Comparison of ENCODE assay signal across 1 cellular context in genomic region chr2:17545680-17546613, GRCh38.
TF ChIP-seq lines count a peak whose summit lies in the region.

No MANE protein-coding gene starts in this region.

TF ChIP-seq in HepG2, 621 proteins besides CTCF, POLR2A, EP300 and RAD21 (continued from another document and continues in another):
- TF ChIP-seq, protein P1, sequence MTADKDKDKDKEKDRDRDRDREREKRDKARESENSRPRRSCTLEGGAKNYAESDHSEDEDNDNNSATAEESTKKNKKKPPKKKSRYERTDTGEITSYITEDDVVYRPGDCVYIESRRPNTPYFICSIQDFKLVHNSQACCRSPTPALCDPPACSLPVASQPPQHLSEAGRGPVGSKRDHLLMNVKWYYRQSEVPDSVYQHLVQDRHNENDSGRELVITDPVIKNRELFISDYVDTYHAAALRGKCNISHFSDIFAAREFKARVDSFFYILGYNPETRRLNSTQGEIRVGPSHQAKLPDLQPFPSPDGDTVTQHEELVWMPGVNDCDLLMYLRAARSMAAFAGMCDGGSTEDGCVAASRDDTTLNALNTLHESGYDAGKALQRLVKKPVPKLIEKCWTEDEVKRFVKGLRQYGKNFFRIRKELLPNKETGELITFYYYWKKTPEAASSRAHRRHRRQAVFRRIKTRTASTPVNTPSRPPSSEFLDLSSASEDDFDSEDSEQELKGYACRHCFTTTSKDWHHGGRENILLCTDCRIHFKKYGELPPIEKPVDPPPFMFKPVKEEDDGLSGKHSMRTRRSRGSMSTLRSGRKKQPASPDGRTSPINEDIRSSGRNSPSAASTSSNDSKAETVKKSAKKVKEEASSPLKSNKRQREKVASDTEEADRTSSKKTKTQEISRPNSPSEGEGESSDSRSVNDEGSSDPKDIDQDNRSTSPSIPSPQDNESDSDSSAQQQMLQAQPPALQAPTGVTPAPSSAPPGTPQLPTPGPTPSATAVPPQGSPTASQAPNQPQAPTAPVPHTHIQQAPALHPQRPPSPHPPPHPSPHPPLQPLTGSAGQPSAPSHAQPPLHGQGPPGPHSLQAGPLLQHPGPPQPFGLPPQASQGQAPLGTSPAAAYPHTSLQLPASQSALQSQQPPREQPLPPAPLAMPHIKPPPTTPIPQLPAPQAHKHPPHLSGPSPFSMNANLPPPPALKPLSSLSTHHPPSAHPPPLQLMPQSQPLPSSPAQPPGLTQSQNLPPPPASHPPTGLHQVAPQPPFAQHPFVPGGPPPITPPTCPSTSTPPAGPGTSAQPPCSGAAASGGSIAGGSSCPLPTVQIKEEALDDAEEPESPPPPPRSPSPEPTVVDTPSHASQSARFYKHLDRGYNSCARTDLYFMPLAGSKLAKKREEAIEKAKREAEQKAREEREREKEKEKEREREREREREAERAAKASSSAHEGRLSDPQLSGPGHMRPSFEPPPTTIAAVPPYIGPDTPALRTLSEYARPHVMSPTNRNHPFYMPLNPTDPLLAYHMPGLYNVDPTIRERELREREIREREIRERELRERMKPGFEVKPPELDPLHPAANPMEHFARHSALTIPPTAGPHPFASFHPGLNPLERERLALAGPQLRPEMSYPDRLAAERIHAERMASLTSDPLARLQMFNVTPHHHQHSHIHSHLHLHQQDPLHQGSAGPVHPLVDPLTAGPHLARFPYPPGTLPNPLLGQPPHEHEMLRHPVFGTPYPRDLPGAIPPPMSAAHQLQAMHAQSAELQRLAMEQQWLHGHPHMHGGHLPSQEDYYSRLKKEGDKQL (CRISPR knock-in tag; IDR thresholded peaks at IDR 0.05; ENCODE audit: low read depth), result no peak
- TF ChIP-seq KDM5A (IDR thresholded peaks at IDR 0.05; ENCODE audit: borderline replicate concordance, low read length) (peak; percentile 62; the same call in 1 of the 2 replicates), PAF1 (CRISPR knock-in tag; IDR thresholded peaks at IDR 0.05) (no peak), PBX2 (CRISPR knock-in tag; IDR thresholded peaks at IDR 0.05) (no peak), ZSCAN20 (CRISPR knock-in tag; IDR thresholded peaks at IDR 0.05; ENCODE audit: borderline replicate concordance) (no peak), NRL (CRISPR knock-in tag; IDR thresholded peaks at IDR 0.05; ENCODE audit: borderline replicate concordance) (no peak), MIER2 (CRISPR knock-in tag; IDR thresholded peaks at IDR 0.05) (no peak), HBP1 (CRISPR knock-in tag; IDR thresholded peaks at IDR 0.05; ENCODE audit: low read depth) (no peak), ZNF383 (CRISPR knock-in tag; IDR thresholded peaks at IDR 0.05; ENCODE audit: borderline replicate concordance) (no peak), PHF20 (CRISPR knock-in tag; IDR thresholded peaks at IDR 0.05) (no peak), ZNF891 (CRISPR knock-in tag; IDR thresholded peaks at IDR 0.05) (no peak), CENPT (CRISPR knock-in tag; IDR thresholded peaks at IDR 0.05; ENCODE audit: low read depth) (no peak), ZFP36L1 (CRISPR knock-in tag; IDR thresholded peaks at IDR 0.05) (no peak), ZNF775 (CRISPR knock-in tag; IDR thresholded peaks at IDR 0.05; ENCODE audit: borderline replicate concordance) (no peak), ZMAT5 (CRISPR knock-in tag; IDR thresholded peaks at IDR 0.05; ENCODE audit: borderline replicate concordance, low read depth) (no peak), CHCHD3 (CRISPR knock-in tag; IDR thresholded peaks at IDR 0.05) (no peak), ZNF564 (CRISPR knock-in tag; IDR thresholded peaks at IDR 0.05) (no peak), NR2F6 (IDR thresholded peaks at IDR 0.05) (peak; percentile 57; the same call in 1 of the 2 replicates), NR2F6 (CRISPR knock-in tag; IDR thresholded peaks at IDR 0.05) (no peak), MLXIP (CRISPR knock-in tag; IDR thresholded peaks at IDR 0.05; ENCODE audit: borderline replicate concordance) (no peak), NR0B2 (CRISPR knock-in tag; IDR thresholded peaks at IDR 0.05) (no peak), BRCA1 (CRISPR knock-in tag; IDR thresholded peaks at IDR 0.05) (no peak), RARG (CRISPR knock-in tag; IDR thresholded peaks at IDR 0.05; ENCODE audit: low read depth) (no peak), SP140L (CRISPR knock-in tag; IDR thresholded peaks at IDR 0.05; ENCODE audit: borderline replicate concordance) (no peak), JARID2 (CRISPR knock-in tag; IDR thresholded peaks at IDR 0.05; ENCODE audit: insufficient replicate concordance) (no peak), HDAC6 (IDR thresholded peaks at IDR 0.05; ENCODE audit: low read depth, low read length) (0 out of 2 replicates have a peak, but pooled peaks have one; percentile 43), ELF4 (CRISPR knock-in tag; IDR thresholded peaks at IDR 0.05; ENCODE audit: borderline replicate concordance) (no peak), RXRA (CRISPR knock-in tag; IDR thresholded peaks at IDR 0.05) (no peak), ERF (CRISPR knock-in tag; IDR thresholded peaks at IDR 0.05) (no peak), ZSCAN9 (CRISPR knock-in tag; IDR thresholded peaks at IDR 0.05; ENCODE audit: borderline replicate concordance) (no peak), ZNF562 (CRISPR knock-in tag; IDR thresholded peaks at IDR 0.05; ENCODE audit: borderline replicate concordance) (no peak), ZNF777 (CRISPR knock-in tag; IDR thresholded peaks at IDR 0.05) (no peak), GMEB1 (CRISPR knock-in tag; IDR thresholded peaks at IDR 0.05; ENCODE audit: borderline replicate concordance) (no peak), NFAT5 (CRISPR knock-in tag; IDR thresholded peaks at IDR 0.05) (no peak), ZNF691 (CRISPR knock-in tag; IDR thresholded peaks at IDR 0.05; ENCODE audit: borderline replicate concordance, low read depth) (no peak), SKI (IDR thresholded peaks at IDR 0.05; ENCODE audit: partially characterized antibody) (no peak), ZFP37 (CRISPR knock-in tag; IDR thresholded peaks at IDR 0.05; ENCODE audit: borderline replicate concordance) (no peak), ZNF296 (CRISPR knock-in tag; conservative IDR thresholded peaks at IDR 0.05) (no peak), ZNF543 (CRISPR knock-in tag; IDR thresholded peaks at IDR 0.05) (no peak), NFE2L1 (CRISPR knock-in tag; IDR thresholded peaks at IDR 0.05; ENCODE audit: borderline replicate concordance) (no peak), RCOR2 (CRISPR knock-in tag; IDR thresholded peaks at IDR 0.05) (no peak), POLR2AphosphoS5 (IDR thresholded peaks at IDR 0.05; ENCODE audit: low read depth, low read length) (peak; percentile 41; the same call in 1 of the 2 replicates)
- TF ChIP-seq, protein P2, sequence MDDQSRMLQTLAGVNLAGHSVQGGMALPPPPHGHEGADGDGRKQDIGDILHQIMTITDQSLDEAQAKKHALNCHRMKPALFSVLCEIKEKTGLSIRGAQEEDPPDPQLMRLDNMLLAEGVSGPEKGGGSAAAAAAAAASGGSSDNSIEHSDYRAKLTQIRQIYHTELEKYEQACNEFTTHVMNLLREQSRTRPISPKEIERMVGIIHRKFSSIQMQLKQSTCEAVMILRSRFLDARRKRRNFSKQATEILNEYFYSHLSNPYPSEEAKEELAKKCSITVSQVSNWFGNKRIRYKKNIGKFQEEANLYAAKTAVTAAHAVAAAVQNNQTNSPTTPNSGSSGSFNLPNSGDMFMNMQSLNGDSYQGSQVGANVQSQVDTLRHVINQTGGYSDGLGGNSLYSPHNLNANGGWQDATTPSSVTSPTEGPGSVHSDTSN (CRISPR knock-in tag; IDR thresholded peaks at IDR 0.05; ENCODE audit: borderline replicate concordance), result no peak
